ENCODE assay signal across 11 cellular contexts in genomic region chr5:96381526-96381925, GRCh38. TPM values are rescaled to one million over a fixed set of nuclear protein-coding genes. Genes with fewer than 3 reads are reported as not detected.
A peak's percentile ranks its signal among the peaks of the same experiment; 100 is the strongest.
DNase-seq lines count a peak whose midpoint lies in the region; ATAC-seq, FAIRE-seq and TF ChIP-seq lines count a peak whose summit lies in the region.
"Had no signal": no experiment of that assay in that cellular context is flagged by ENCODE, and none has a peak within 500 bp of the region (broad histone marks: within the 10 kb centered on the region; RNA-seq: fewer than 3 reads in every experiment).

No MANE protein-coding gene starts in this region.

- peak; percentile 63 for FAIRE-seq in GM12891 (lab: Jason Lieb, UNC)

- no peaks in the 10 kb centered on the region for H3K9me3 Mint-ChIP-seq in effector memory CD8-positive, alpha-beta T cell
- H3K9me3 Mint-ChIP-seq in stimulated activated naive CD8-positive, alpha-beta T cell treated with anti-CD3 and anti-CD28 coated beads, Interleukin-15, amount 100 ng/mL, for 72 hours = no peaks in the 10 kb centered on the region
- H3K9me3 Mint-ChIP-seq: activated naive CD4-positive, alpha-beta T cell treated with anti-CD3 and anti-CD28 coated beads, Interleukin-2, amount 10 ng/mL, durations not matched to agents 7 days and 5 days; CD8-positive, alpha-beta memory T cell had no signal

- no peaks in the 10 kb centered on the region for H3K4me1 ChIP-seq in BE2C

- no peak overlapping the region for H3K27ac Mint-ChIP-seq in effector memory CD8-positive, alpha-beta T cell
- no peak overlapping the region for H3K27ac Mint-ChIP-seq in stimulated activated naive CD8-positive, alpha-beta T cell treated with anti-CD3 and anti-CD28 coated beads, Interleukin-15, amount 100 ng/mL, for 72 hours
- H3K27ac Mint-ChIP-seq: activated naive CD4-positive, alpha-beta T cell treated with anti-CD3 and anti-CD28 coated beads, Interleukin-2, amount 10 ng/mL, durations not matched to agents 7 days and 5 days; CD8-positive, alpha-beta memory T cell had no signal

- TF ChIP-seq CTCF in BE2C (IDR thresholded peaks at IDR 0.05; ENCODE audit: low read depth, low read length) = peak; percentile 49

- peaks cover 18 to 24% of the 10 kb centered on the region in 2 donors for H3K27me3 Mint-ChIP-seq in effector memory CD8-positive, alpha-beta T cell
- peaks cover 26% of the 10 kb centered on the region for H3K27me3 Mint-ChIP-seq in stimulated activated naive CD8-positive, alpha-beta T cell treated with anti-CD3 and anti-CD28 coated beads, Interleukin-15, amount 100 ng/mL, for 72 hours

- no peak overlapping the region for H3K4me3 ChIP-seq in BE2C (ENCODE audit: low read depth, low read length)
- H3K4me3 ChIP-seq: psoas muscle had no signal

- TF ChIP-seq POLR2A in GM12891 (IDR thresholded peaks at IDR 0.05; ENCODE audit: low read depth, low read length) = no peak

- H3K36me3 Mint-ChIP-seq in effector memory CD8-positive, alpha-beta T cell (ENCODE audit: insufficient read depth) = no peaks in the 10 kb centered on the region
- H3K36me3 Mint-ChIP-seq: activated naive CD4-positive, alpha-beta T cell treated with anti-CD3 and anti-CD28 coated beads, Interleukin-2, amount 10 ng/mL, durations not matched to agents 7 days and 5 days had no signal

- no peaks in the 10 kb centered on the region for H3K4me1 Mint-ChIP-seq in effector memory CD8-positive, alpha-beta T cell (ENCODE audit: low read depth in 2 of 2)
- no peaks in the 10 kb centered on the region for H3K4me1 Mint-ChIP-seq in stimulated activated naive CD8-positive, alpha-beta T cell treated with anti-CD3 and anti-CD28 coated beads, Interleukin-15, amount 100 ng/mL, for 72 hours
- H3K4me1 Mint-ChIP-seq: activated naive CD4-positive, alpha-beta T cell treated with anti-CD3 and anti-CD28 coated beads, Interleukin-2, amount 10 ng/mL, durations not matched to agents 7 days and 5 days had no signal

- ATAC-seq in effector memory CD8-positive, alpha-beta T cell (replicated peaks) = peak; percentile 58
- no peak for ATAC-seq in stimulated activated naive CD8-positive, alpha-beta T cell treated with anti-CD3 and anti-CD28 coated beads, Interleukin-15, amount 100 ng/mL, for 72 hours
- ATAC-seq: psoas muscle had no signal

- no peaks in the 10 kb centered on the region for H3K27me3 ChIP-seq in BE2C

- peak; percentile 30 for DNase-seq in BE2C
- DNase-seq in GM12891 (ENCODE audit: insufficient read length, low spot score) = no peak
- peak; percentile 23 for DNase-seq in NCI-H2227 treated with DMSO at 0.1 percent for 48 hours (lab: John Stamatoyannopoulos, UW)
- DNase-seq in effector memory CD8-positive, alpha-beta T cell = no peak
- DNase-seq in NK-92 (lab: John Stamatoyannopoulos, UW; ENCODE audit: unreplicated experiment) = no peak
- DNase-seq in stimulated activated naive CD8-positive, alpha-beta T cell treated with anti-CD3 and anti-CD28 coated beads, Interleukin-15, amount 100 ng/mL, for 72 hours = no peak
- DNase-seq in NCI-H1105 (lab: John Stamatoyannopoulos, UW) = no peak
- no peak for DNase-seq in activated T-cell treated with anti-CD3 and anti-CD28 coated beads, Interleukin-2, amount 50 U/mL, for 48 hours
- DNase-seq: activated naive CD4-positive, alpha-beta T cell treated with anti-CD3 and anti-CD28 coated beads, Interleukin-2, amount 10 ng/mL, durations not matched to agents 7 days and 5 days; CD8-positive, alpha-beta memory T cell; psoas muscle had no signal

- no peaks in the 10 kb centered on the region for H3K36me3 ChIP-seq in BE2C

- no peak overlapping the region for H3K4me3 Mint-ChIP-seq in effector memory CD8-positive, alpha-beta T cell
- no peak overlapping the region for H3K4me3 Mint-ChIP-seq in stimulated activated naive CD8-positive, alpha-beta T cell treated with anti-CD3 and anti-CD28 coated beads, Interleukin-15, amount 100 ng/mL, for 72 hours
- H3K4me3 Mint-ChIP-seq: activated naive CD4-positive, alpha-beta T cell treated with anti-CD3 and anti-CD28 coated beads, Interleukin-2, amount 10 ng/mL, durations not matched to agents 7 days and 5 days; CD8-positive, alpha-beta memory T cell had no signal

- no peaks in the 10 kb centered on the region for H3K9me3 ChIP-seq in BE2C
- H3K9me3 ChIP-seq: psoas muscle had no signal

TF ChIP-seq in GM12891, 5 proteins besides CTCF, POLR2A, EP300 and RAD21:
- TF ChIP-seq POLR2AphosphoS5 (IDR thresholded peaks at IDR 0.05; ENCODE audit: low read depth, low read length) = no peak
- TF ChIP-seq SPI1 (IDR thresholded peaks at IDR 0.05; ENCODE audit: low read depth, low read length) = no peak
- TF ChIP-seq TAF1 (IDR thresholded peaks at IDR 0.05; ENCODE audit: low read depth, low read length) = no peak
- no peak for TF ChIP-seq PAX5 (IDR thresholded peaks at IDR 0.05; ENCODE audit: insufficient read depth, low read length, severe bottlenecking)
- TF ChIP-seq POU2F2 (IDR thresholded peaks at IDR 0.05; ENCODE audit: low read depth, low read length) = no peak

RNA-seq across cellular contexts. Expression of gene PCSK1, which starts 51.5 kb away (rescaled TPM):
- 1.5 TPM for polyA plus RNA-seq in BE2C (2012; ENCODE audit: insufficient read depth, insufficient read length, low read depth)
- polyA plus RNA-seq in GM12891 (2012; ENCODE audit: low read depth, missing spikeins) = not detected
- polyA plus RNA-seq: CD8-positive, alpha-beta memory T cell had no signal

Comparison
In these comparisons a context has a peak if more than half of its experiments do, and no peak if none do; other contexts are left out.
1. DNase-seq: peak in BE2C (single experiment) and NCI-H2227 treated with DMSO at 0.1 percent for 48 hours (single experiment); none in GM12891 (single experiment), effector memory CD8-positive, alpha-beta T cell (0 of 3), NK-92 (single experiment), stimulated activated naive CD8-positive, alpha-beta T cell treated with anti-CD3 and anti-CD28 coated beads, Interleukin-15, amount 100 ng/mL, for 72 hours (0 of 2), NCI-H1105 (single experiment) and activated T-cell treated with anti-CD3 and anti-CD28 coated beads, Interleukin-2, amount 50 U/mL, for 48 hours (0 of 2).